In the genomic region with DNA sequence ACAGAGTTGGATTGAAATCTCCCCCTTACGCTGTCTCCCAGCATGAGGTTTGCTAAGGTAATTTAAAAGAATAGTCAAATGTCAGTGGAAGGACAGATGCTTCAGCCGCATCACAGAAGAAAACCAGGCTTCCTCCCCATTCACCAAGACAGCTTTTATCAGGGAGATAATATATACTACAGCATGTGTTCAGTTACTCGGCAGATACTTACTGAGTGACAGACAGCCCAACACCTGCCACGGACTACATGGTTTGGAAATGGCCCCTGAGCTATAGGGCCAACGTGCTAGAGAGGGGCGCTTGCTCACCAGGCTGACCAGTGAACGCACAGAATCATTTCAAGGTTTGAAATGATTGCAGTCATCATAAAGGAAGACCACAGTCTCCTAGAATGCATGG, we compare ENCODE assay signal across 17 cellular contexts.
A peak's percentile ranks its signal among the peaks of the same experiment; 100 is the strongest.
DNase-seq lines count a peak whose midpoint lies in the region; ATAC-seq and TF ChIP-seq lines count a peak whose summit lies in the region.
"Had no signal": no experiment of that assay in that cellular context is flagged by ENCODE, and none has a peak within 500 bp of the region (broad histone marks: within the 10 kb centered on the region; RNA-seq: fewer than 3 reads in every experiment).

No MANE protein-coding gene starts in this region.

- H3K9me2 ChIP-seq in SK-N-SH, result no peaks in the 10 kb centered on the region

- H3F3A ChIP-seq in SK-N-SH (replicated peaks; ENCODE audit: insufficient read depth), result peaks cover 12% of the 10 kb centered on the region

- no peak overlapping the region for H2AFZ ChIP-seq in SK-N-SH (ENCODE audit: low read depth)

- H3K36me3 ChIP-seq in SK-N-SH (replicated peaks in 1 of 2; ENCODE audit: control insufficient read depth in 1 of 2, insufficient read depth in 2 of 2, low read length in 1 of 2) (no peaks in the 10 kb centered on the region), lung (ENCODE audit: control insufficient read depth in 2 of 2, insufficient read depth in 2 of 2, low read length in 2 of 2) (no peaks in the 10 kb centered on the region), prostate gland (no peaks in the 10 kb centered on the region)

- peaks cover 0 to 4% of the 10 kb centered on the region in 2 experiments; a peak in 3 of 4 replicates for H3K4me1 ChIP-seq in SK-N-SH (ENCODE audit: control insufficient read depth in 1 of 2, insufficient read depth in 2 of 2, low read depth in 1 of 2, low read length in 1 of 2)
- peaks cover 0 to 2% of the 10 kb centered on the region in 2 donors for H3K4me1 ChIP-seq in lung (ENCODE audit: control insufficient read depth in 2 of 2, insufficient read depth in 2 of 2, low read length in 2 of 2)
- H3K4me1 ChIP-seq in prostate gland (replicated peaks), result no peaks in the 10 kb centered on the region

- no peak for TF ChIP-seq EP300 in SK-N-SH (IDR thresholded peaks at IDR 0.05; ENCODE audit: borderline replicate concordance in 1 of 2, low read depth in 1 of 2, low read length in 1 of 2)

- TF ChIP-seq RAD21 in SK-N-SH (IDR thresholded peaks at IDR 0.05; ENCODE audit: low read length), result no peak

- no peak overlapping the region for H3K9ac ChIP-seq in SK-N-SH

- no peak for TF ChIP-seq POLR2A in prostate gland (IDR thresholded peaks at IDR 0.05)

- intact Hi-C loops in prostate gland (cut with DNase I), result no loop called here

- TF ChIP-seq CTCF in SK-N-SH (IDR thresholded peaks at IDR 0.05) (no peak), VCaP (conservative IDR thresholded peaks at IDR 0.05) (no peak), lung (IDR thresholded peaks at IDR 0.05; ENCODE audit: control extremely low read depth, extremely low read depth) (no peak), prostate gland (IDR thresholded peaks at IDR 0.05) (no peak)

- H3K79me2 ChIP-seq in SK-N-SH (ENCODE audit: insufficient read depth), result no peaks in the 10 kb centered on the region

- peak overlapping the region in 1 of 2 experiments; percentile 50; a peak in 2 of 4 replicates for H3K27ac ChIP-seq in SK-N-SH (ENCODE audit: low read depth in 2 of 2, low read length in 1 of 2)
- peak overlapping the region; percentile 59; the same call in 1 of the 2 replicates for H3K27ac ChIP-seq in VCaP
- no peak overlapping the region for H3K27ac ChIP-seq in lung (ENCODE audit: low read depth in 1 of 2, low read length in 1 of 2)
- H3K27ac ChIP-seq in prostate gland, result no peak overlapping the region
- H3K27ac ChIP-seq: 22Rv1 had no signal

- WGBS in SK-N-SH (ENCODE audit: low lambda C conversion rate), result 72% methylated on average over 7 of the region's 7 CpGs
- 76 to 85% methylated on average over 7 of the region's 7 CpGs for WGBS in lung, 2 donors
- 76% methylated on average over 7 of the region's 7 CpGs for WGBS in prostate gland

- H4K20me1 ChIP-seq in SK-N-SH (ENCODE audit: insufficient read depth), result no peaks in the 10 kb centered on the region

- CTCF ChIA-PET in SK-N-SH (lab: Yijun Ruan, JAX), result interaction anchor here (1.3 kb wide), 1 partner anchor 55 kb away, joined by 3 read pairs; no protein-coding TSS in a partner anchor

- H3K4me3 ChIP-seq in SK-N-SH (ENCODE audit: low read depth in 2 of 2, low read length in 1 of 2) (no peak overlapping the region), lung (no peak overlapping the region), prostate gland (no peak overlapping the region)

- no peaks in the 10 kb centered on the region for H3K27me3 ChIP-seq in SK-N-SH (ENCODE audit: insufficient read depth)
- no peaks in the 10 kb centered on the region for H3K27me3 ChIP-seq in lung (ENCODE audit: control insufficient read depth, insufficient read depth)
- H3K27me3 ChIP-seq in prostate gland (replicated peaks; ENCODE audit: insufficient read depth), result no peaks in the 10 kb centered on the region

- no peak overlapping the region for H3K4me2 ChIP-seq in SK-N-SH

- ATAC-seq in SK-N-SH treated with all-trans-retinoic acid at 6 μM for 48 hours, result no peak
- no peak for ATAC-seq in lung (ENCODE audit: insufficient read depth, low FRiP score)

- no peaks in the 10 kb centered on the region for H3K9me3 ChIP-seq in SK-N-SH
- H3K9me3 ChIP-seq in lung (ENCODE audit: control insufficient read depth in 2 of 2, insufficient read depth in 1 of 2, low read length in 1 of 2), result peaks cover 0 to 2% of the 10 kb centered on the region in 2 donors
- H3K9me3 ChIP-seq in prostate gland, result no peaks in the 10 kb centered on the region

- POLR2A ChIA-PET in SK-N-SH (lab: Yijun Ruan, JAX), result no interaction called here

- DNase-seq in SK-N-SH (peak; percentile 34), lung (ENCODE audit: low spot score) (peak; percentile 14), prostate gland (ENCODE audit: low spot score) (no peak)
- DNase-seq in activated CD4-positive, CD25-positive, alpha-beta regulatory T cell treated with anti-CD3 and anti-CD28 coated beads, Interleukin-2, amount 50 U/mL, for 72 hours, result no peak
- DNase-seq in stimulated activated CD4-positive, alpha-beta T cell treated with anti-CD3 and anti-CD28 coated beads, Interleukin-1b, Interleukin-23, amount 100 ng/mL, for 48 hours, result no peak
- DNase-seq: Calu3; CD4-positive, alpha-beta memory T cell; COR-L47; DMS53; DMS79 treated with DMSO at 0.1 percent for 48 hours; GF-D8; GOT3; H7; HCEC 1CT had no signal

TF ChIP-seq in SK-N-SH, 30 proteins besides CTCF, POLR2A, EP300 and RAD21:
- no peak for TF ChIP-seq POLR2AphosphoS5 (IDR thresholded peaks at IDR 0.05; ENCODE audit: low read depth, low read length)
- TF ChIP-seq RCOR1 (IDR thresholded peaks at IDR 0.05; ENCODE audit: low read length), result peak; percentile 28; the same call in 1 of the 2 replicates
- TF ChIP-seq SIN3A (IDR thresholded peaks at IDR 0.05; ENCODE audit: borderline replicate concordance, low read depth, low read length), result no peak
- TF ChIP-seq GATA2 (CRISPR knock-in tag; IDR thresholded peaks at IDR 0.05), result peak; percentile 47
- TF ChIP-seq TCF12 (IDR thresholded peaks at IDR 0.05), result no peak
- TF ChIP-seq MXI1 (IDR thresholded peaks at IDR 0.05; ENCODE audit: low read depth, low read length), result peak; percentile 35; the same call in 1 of the 2 replicates

TF ChIP-seq in SK-N-SH treated with all-trans-retinoic acid at 6 μM for 48 hours, 23 proteins besides CTCF, POLR2A, EP300 and RAD21 (continues in another document):
- TF ChIP-seq, protein P1, sequence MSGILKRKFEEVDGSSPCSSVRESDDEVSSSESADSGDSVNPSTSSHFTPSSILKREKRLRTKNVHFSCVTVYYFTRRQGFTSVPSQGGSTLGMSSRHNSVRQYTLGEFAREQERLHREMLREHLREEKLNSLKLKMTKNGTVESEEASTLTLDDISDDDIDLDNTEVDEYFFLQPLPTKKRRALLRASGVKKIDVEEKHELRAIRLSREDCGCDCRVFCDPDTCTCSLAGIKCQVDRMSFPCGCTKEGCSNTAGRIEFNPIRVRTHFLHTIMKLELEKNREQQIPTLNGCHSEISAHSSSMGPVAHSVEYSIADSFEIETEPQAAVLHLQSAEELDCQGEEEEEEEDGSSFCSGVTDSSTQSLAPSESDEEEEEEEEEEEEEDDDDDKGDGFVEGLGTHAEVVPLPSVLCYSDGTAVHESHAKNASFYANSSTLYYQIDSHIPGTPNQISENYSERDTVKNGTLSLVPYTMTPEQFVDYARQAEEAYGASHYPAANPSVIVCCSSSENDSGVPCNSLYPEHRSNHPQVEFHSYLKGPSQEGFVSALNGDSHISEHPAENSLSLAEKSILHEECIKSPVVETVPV (CRISPR knock-in tag; IDR thresholded peaks at IDR 0.05), result no peak
- TF ChIP-seq TCF4 (CRISPR knock-in tag; IDR thresholded peaks at IDR 0.05; ENCODE audit: borderline replicate concordance), result no peak
- no peak for TF ChIP-seq OSR1 (CRISPR knock-in tag; IDR thresholded peaks at IDR 0.05)
- TF ChIP-seq, protein P2, sequence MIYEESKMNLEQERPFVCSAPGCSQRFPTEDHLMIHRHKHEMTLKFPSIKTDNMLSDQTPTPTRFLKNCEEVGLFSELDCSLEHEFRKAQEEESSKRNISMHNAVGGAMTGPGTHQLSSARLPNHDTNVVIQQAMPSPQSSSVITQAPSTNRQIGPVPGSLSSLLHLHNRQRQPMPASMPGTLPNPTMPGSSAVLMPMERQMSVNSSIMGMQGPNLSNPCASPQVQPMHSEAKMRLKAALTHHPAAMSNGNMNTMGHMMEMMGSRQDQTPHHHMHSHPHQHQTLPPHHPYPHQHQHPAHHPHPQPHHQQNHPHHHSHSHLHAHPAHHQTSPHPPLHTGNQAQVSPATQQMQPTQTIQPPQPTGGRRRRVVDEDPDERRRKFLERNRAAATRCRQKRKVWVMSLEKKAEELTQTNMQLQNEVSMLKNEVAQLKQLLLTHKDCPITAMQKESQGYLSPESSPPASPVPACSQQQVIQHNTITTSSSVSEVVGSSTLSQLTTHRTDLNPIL (CRISPR knock-in tag; IDR thresholded peaks at IDR 0.05; ENCODE audit: low read depth), result no peak
- no peak for TF ChIP-seq GLIS3 (CRISPR knock-in tag; IDR thresholded peaks at IDR 0.05)
- no peak for TF ChIP-seq CSDC2 (CRISPR knock-in tag; IDR thresholded peaks at IDR 0.05)
- TF ChIP-seq ESRRG (CRISPR knock-in tag; IDR thresholded peaks at IDR 0.05), result no peak
- TF ChIP-seq, protein P3, sequence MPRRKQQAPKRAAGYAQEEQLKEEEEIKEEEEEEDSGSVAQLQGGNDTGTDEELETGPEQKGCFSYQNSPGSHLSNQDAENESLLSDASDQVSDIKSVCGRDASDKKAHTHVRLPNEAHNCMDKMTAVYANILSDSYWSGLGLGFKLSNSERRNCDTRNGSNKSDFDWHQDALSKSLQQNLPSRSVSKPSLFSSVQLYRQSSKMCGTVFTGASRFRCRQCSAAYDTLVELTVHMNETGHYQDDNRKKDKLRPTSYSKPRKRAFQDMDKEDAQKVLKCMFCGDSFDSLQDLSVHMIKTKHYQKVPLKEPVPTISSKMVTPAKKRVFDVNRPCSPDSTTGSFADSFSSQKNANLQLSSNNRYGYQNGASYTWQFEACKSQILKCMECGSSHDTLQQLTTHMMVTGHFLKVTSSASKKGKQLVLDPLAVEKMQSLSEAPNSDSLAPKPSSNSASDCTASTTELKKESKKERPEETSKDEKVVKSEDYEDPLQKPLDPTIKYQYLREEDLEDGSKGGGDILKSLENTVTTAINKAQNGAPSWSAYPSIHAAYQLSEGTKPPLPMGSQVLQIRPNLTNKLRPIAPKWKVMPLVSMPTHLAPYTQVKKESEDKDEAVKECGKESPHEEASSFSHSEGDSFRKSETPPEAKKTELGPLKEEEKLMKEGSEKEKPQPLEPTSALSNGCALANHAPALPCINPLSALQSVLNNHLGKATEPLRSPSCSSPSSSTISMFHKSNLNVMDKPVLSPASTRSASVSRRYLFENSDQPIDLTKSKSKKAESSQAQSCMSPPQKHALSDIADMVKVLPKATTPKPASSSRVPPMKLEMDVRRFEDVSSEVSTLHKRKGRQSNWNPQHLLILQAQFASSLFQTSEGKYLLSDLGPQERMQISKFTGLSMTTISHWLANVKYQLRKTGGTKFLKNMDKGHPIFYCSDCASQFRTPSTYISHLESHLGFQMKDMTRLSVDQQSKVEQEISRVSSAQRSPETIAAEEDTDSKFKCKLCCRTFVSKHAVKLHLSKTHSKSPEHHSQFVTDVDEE (CRISPR knock-in tag; IDR thresholded peaks at IDR 0.05), result no peak
- no peak for TF ChIP-seq ZNF565 (CRISPR knock-in tag; conservative IDR thresholded peaks at IDR 0.05; ENCODE audit: low read depth)
- no peak for TF ChIP-seq ISL1 (CRISPR knock-in tag; IDR thresholded peaks at IDR 0.05)
- no peak for TF ChIP-seq ZFP30 (CRISPR knock-in tag; IDR thresholded peaks at IDR 0.05)
- TF ChIP-seq ARNTL (CRISPR knock-in tag; IDR thresholded peaks at IDR 0.05; ENCODE audit: borderline replicate concordance, low read depth), result no peak

Comparison
In these comparisons a context has a peak if more than half of its experiments do, and no peak if none do; other contexts are left out.
1. DNase-seq: peak in SK-N-SH (single experiment) and lung (single experiment); none in prostate gland (single experiment), activated CD4-positive, CD25-positive, alpha-beta regulatory T cell treated with anti-CD3 and anti-CD28 coated beads, Interleukin-2, amount 50 U/mL, for 72 hours (single experiment) and stimulated activated CD4-positive, alpha-beta T cell treated with anti-CD3 and anti-CD28 coated beads, Interleukin-1b, Interleukin-23, amount 100 ng/mL, for 48 hours (single experiment).